1 cellular context compared by ENCODE assay signal in genomic region chr17:36034127-36034526, GRCh38.
TF ChIP-seq lines count a peak whose summit lies in the region.

No MANE protein-coding gene starts in this region.

TF ChIP-seq in GM12878, 131 proteins besides CTCF, POLR2A, EP300 and RAD21 (continued from another document):
- TF ChIP-seq, protein P1, sequence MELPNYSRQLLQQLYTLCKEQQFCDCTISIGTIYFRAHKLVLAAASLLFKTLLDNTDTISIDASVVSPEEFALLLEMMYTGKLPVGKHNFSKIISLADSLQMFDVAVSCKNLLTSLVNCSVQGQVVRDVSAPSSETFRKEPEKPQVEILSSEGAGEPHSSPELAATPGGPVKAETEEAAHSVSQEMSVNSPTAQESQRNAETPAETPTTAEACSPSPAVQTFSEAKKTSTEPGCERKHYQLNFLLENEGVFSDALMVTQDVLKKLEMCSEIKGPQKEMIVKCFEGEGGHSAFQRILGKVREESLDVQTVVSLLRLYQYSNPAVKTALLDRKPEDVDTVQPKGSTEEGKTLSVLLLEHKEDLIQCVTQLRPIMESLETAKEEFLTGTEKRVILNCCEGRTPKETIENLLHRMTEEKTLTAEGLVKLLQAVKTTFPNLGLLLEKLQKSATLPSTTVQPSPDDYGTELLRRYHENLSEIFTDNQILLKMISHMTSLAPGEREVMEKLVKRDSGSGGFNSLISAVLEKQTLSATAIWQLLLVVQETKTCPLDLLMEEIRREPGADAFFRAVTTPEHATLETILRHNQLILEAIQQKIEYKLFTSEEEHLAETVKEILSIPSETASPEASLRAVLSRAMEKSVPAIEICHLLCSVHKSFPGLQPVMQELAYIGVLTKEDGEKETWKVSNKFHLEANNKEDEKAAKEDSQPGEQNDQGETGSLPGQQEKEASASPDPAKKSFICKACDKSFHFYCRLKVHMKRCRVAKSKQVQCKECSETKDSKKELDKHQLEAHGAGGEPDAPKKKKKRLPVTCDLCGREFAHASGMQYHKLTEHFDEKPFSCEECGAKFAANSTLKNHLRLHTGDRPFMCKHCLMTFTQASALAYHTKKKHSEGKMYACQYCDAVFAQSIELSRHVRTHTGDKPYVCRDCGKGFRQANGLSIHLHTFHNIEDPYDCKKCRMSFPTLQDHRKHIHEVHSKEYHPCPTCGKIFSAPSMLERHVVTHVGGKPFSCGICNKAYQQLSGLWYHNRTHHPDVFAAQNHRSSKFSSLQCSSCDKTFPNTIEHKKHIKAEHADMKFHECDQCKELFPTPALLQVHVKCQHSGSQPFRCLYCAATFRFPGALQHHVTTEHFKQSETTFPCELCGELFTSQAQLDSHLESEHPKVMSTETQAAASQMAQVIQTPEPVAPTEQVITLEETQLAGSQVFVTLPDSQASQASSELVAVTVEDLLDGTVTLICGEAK (IDR thresholded peaks at IDR 0.05; ENCODE audit: borderline replicate concordance) = no peak
- TF ChIP-seq TCF7 (IDR thresholded peaks at IDR 0.05; ENCODE audit: borderline replicate concordance) (no peak), HDAC6 (IDR thresholded peaks at IDR 0.05; ENCODE audit: unreplicated experiment) (no peak), CHD2 (IDR thresholded peaks at IDR 0.05; ENCODE audit: borderline replicate concordance, low read depth, low read length) (no peak), NR2C1 (IDR thresholded peaks at IDR 0.05) (no peak), CBFB (IDR thresholded peaks at IDR 0.05; ENCODE audit: low read depth) (no peak), TARDBP (IDR thresholded peaks at IDR 0.05; ENCODE audit: borderline replicate concordance) (no peak), ASH2L (IDR thresholded peaks at IDR 0.05; ENCODE audit: borderline replicate concordance, low read depth) (no peak), MXI1 (IDR thresholded peaks at IDR 0.05; ENCODE audit: low read depth, low read length) (peak; percentile 52), MTA3 (IDR thresholded peaks at IDR 0.05; ENCODE audit: borderline replicate concordance, low read length) (no peak), SPI1 (IDR thresholded peaks at IDR 0.05; ENCODE audit: borderline replicate concordance, insufficient read depth, low read depth, low read length) (peak; percentile 79; the same call in 1 of the 2 replicates), NR2F1 (conservative IDR thresholded peaks at IDR 0.05) (peak; percentile 97), GATAD2B (conservative IDR thresholded peaks at IDR 0.05; ENCODE audit: low read depth) (peak; percentile 77), ATF7 (IDR thresholded peaks at IDR 0.05; ENCODE audit: low read depth) (peak; percentile 88), IKZF2 (IDR thresholded peaks at IDR 0.05) (peak; percentile 97), CEBPB (IDR thresholded peaks at IDR 0.05; ENCODE audit: borderline replicate concordance in 1 of 2, low read depth in 2 of 2, low read length in 2 of 2) (no peak), JUND (IDR thresholded peaks at IDR 0.05; ENCODE audit: low read depth, low read length) (peak; percentile 86)
- TF ChIP-seq, protein P2, sequence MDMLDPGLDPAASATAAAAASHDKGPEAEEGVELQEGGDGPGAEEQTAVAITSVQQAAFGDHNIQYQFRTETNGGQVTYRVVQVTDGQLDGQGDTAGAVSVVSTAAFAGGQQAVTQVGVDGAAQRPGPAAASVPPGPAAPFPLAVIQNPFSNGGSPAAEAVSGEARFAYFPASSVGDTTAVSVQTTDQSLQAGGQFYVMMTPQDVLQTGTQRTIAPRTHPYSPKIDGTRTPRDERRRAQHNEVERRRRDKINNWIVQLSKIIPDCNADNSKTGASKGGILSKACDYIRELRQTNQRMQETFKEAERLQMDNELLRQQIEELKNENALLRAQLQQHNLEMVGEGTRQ (IDR thresholded peaks at IDR 0.05; ENCODE audit: borderline replicate concordance, low read depth, low read length) = no peak
TF ChIP-seq in GM12878: peak in this region for 34.
